1 cellular context compared by ENCODE assay signal in genomic region chr7:71682181-71682580, GRCh38.
TF ChIP-seq lines count a peak whose summit lies in the region.

No MANE protein-coding gene starts in this region.

TF ChIP-seq in GM23338, 12 proteins besides CTCF, POLR2A, EP300 and RAD21 (continued from another document):
- TF ChIP-seq ZNF462 (CRISPR knock-in tag; IDR thresholded peaks at IDR 0.05) (no peak), NANOG (IDR thresholded peaks at IDR 0.05; ENCODE audit: borderline replicate concordance) (no peak), JUNB (IDR thresholded peaks at IDR 0.05; ENCODE audit: unreplicated experiment) (no peak), EZH2 (IDR thresholded peaks at IDR 0.05; ENCODE audit: low read depth, unreplicated experiment) (no peak), STAT1 (IDR thresholded peaks at IDR 0.05; ENCODE audit: unreplicated experiment) (no peak)
